ENCODE assay signal across 27 cellular contexts in the genomic region with DNA sequence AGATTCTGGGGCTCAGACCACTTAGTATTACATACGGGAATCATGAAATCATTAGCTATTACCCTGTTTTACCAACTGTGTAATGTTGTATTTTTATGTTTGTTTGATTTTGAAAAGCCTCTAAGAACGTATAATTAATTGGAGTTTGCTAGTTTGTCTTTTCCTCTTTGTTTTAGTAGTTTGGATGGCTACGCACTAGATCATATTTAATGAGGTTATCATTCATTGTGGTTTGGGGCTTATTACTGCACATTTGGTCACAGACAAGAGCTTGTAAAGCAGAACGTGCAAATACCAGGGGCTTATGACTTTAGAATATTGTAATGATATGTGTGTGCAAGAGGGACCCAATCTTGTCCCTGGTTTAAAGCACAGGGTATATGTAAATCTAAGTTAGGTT.
"Had no signal": no experiment of that assay in that cellular context is flagged by ENCODE, and none has a peak within 500 bp of the region (broad histone marks: within the 10 kb centered on the region; RNA-seq: fewer than 3 reads in every experiment).

No MANE protein-coding gene starts in this region.

- H3K27me3 ChIP-seq: pancreas, spleen, testis, thyroid gland, transverse colon, upper lobe of left lung, vagina had no signal

- H3K9me3 ChIP-seq: lower lobe of right lung, pancreas, prostate gland, spleen, testis, thyroid gland, transverse colon, upper lobe of left lung, vagina had no signal

- H3K27me3 Mint-ChIP-seq: stimulated activated naive CD8-positive, alpha-beta T cell treated with anti-CD3 and anti-CD28 coated beads, Interleukin-15, Interleukin-2, amounts not matched to agents 100 ng/mL and 50 ng/mL, for 24 hours had no signal

- H3K36me3 ChIP-seq: lower lobe of right lung, pancreas, prostate gland, spleen, thyroid gland, transverse colon, upper lobe of left lung, vagina had no signal

- DNase-seq: hippocampal formation; kidney glomerular epithelial cell; left ventricle myocardium superior; lower lobe of right lung; mammary epithelial cell; mesenchymal stem cell; naive B cell; natural killer cell; pancreas; retina; right cardiac atrium; spleen; stimulated activated CD4-positive, alpha-beta T cell treated with anti-CD3 and anti-CD28 coated beads, Interleukin-4, amount 100 ng/mL, for 24 hours; stimulated activated naive CD4-positive, alpha-beta T cell; substantia nigra; testis; thyroid gland; transverse colon; upper lobe of left lung had no signal

- H3K4me3 ChIP-seq: lower lobe of right lung, pancreas, prostate gland, skin epidermis, spleen, testis, thyroid gland, transverse colon, upper lobe of left lung, vagina had no signal

- H3K36me3 Mint-ChIP-seq: natural killer cell; stimulated activated effector memory CD8-positive, alpha-beta T cell treated with anti-CD3 and anti-CD28 coated beads, Interleukin-12 subunit alpha, Interleukin-12 subunit beta, amount 100 ng/mL, for 72 hours had no signal

- H3K27ac Mint-ChIP-seq: natural killer cell; stimulated activated effector memory CD8-positive, alpha-beta T cell treated with anti-CD3 and anti-CD28 coated beads, Interleukin-12 subunit alpha, Interleukin-12 subunit beta, amount 100 ng/mL, for 72 hours; stimulated activated naive CD8-positive, alpha-beta T cell treated with anti-CD3 and anti-CD28 coated beads, Interleukin-15, Interleukin-2, amounts not matched to agents 100 ng/mL and 50 ng/mL, for 24 hours had no signal

- H3K4me1 ChIP-seq: prostate gland had no signal

- ATAC-seq: left cardiac atrium; left lobe of liver; left ventricle myocardium superior; lower lobe of right lung; natural killer cell; pancreas; right cardiac atrium; sciatic nerve; stimulated activated effector memory CD8-positive, alpha-beta T cell treated with anti-CD3 and anti-CD28 coated beads, Interleukin-12 subunit alpha, Interleukin-12 subunit beta, amount 100 ng/mL, for 72 hours had no signal

- H3K4me3 Mint-ChIP-seq: naive B cell; natural killer cell; stimulated activated effector memory CD8-positive, alpha-beta T cell treated with anti-CD3 and anti-CD28 coated beads, Interleukin-12 subunit alpha, Interleukin-12 subunit beta, amount 100 ng/mL, for 72 hours; stimulated activated naive CD8-positive, alpha-beta T cell treated with anti-CD3 and anti-CD28 coated beads, Interleukin-15, Interleukin-2, amounts not matched to agents 100 ng/mL and 50 ng/mL, for 24 hours had no signal

- H3K9me3 Mint-ChIP-seq: naive B cell; natural killer cell; stimulated activated effector memory CD8-positive, alpha-beta T cell treated with anti-CD3 and anti-CD28 coated beads, Interleukin-12 subunit alpha, Interleukin-12 subunit beta, amount 100 ng/mL, for 72 hours; stimulated activated naive CD8-positive, alpha-beta T cell treated with anti-CD3 and anti-CD28 coated beads, Interleukin-15, Interleukin-2, amounts not matched to agents 100 ng/mL and 50 ng/mL, for 24 hours had no signal

- H3K27ac ChIP-seq: lower lobe of right lung, pancreas, prostate gland, spleen, thyroid gland, transverse colon, vagina had no signal
